Comparison of ENCODE assay signal across 8 cellular contexts in the genomic region with DNA sequence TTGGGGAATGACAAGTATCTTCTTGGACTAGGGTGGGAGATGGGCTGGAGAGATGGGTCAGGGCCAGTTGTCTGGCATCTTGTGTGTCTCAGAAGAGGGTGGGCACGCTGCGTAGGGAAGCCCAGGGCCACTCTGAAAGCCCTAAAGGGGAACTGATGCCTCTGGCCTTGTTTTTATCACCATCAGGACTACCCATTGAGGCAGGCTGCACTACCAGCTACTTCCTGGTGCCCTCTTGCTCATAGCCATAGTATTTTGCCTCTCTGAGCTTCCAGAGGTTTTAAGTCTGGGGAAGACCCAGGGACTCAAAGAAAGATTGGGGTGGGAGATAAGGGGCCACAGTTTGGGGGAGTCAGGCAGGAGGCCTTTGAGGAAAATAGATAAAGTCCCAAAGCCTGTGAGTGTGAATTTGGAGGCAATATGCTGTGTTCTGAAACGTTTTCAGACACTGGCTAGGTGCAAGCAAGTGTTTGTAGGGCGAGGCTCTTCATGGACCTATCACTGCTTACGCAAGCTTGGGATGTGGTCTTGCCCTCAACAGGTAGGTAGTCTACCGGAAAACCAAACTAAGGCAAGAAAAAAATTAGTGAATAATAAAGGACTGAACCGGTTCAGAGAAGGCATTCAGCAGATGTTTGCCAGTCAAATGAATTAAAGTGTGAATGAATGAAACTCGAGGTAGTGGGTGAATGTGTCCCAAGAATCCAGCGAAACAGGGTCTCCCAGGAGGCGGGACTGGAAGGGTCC. TPM values are rescaled to one million over a fixed set of nuclear protein-coding genes. Genes with fewer than 3 reads are reported as not detected.
A peak's percentile ranks its signal among the peaks of the same experiment; 100 is the strongest.
DNase-seq lines count a peak whose midpoint lies in the region; ATAC-seq and TF ChIP-seq lines count a peak whose summit lies in the region.

No MANE protein-coding gene starts in this region.

- ATAC-seq in activated T-cell treated with anti-CD3 and anti-CD28 coated beads, Interleukin-2, amount 50 U/mL, for 72 hours (replicated peaks in 1 of 2), result no peak
- no peak for ATAC-seq in activated naive CD8-positive, alpha-beta T cell treated with anti-CD3 and anti-CD28 coated beads, Interleukin-2, amount 50 U/mL, for 24 hours
- no peak for ATAC-seq in left lung
- ATAC-seq in HG02884 (IDR thresholded peaks at IDR 0.05; ENCODE audit: unreplicated experiment), result no peak
- no peak for ATAC-seq in GM18858 (IDR thresholded peaks at IDR 0.05; ENCODE audit: unreplicated experiment)

- H3K9me3 ChIP-seq in left lung, result no peaks in the 10 kb centered on the region
- H3K9me3 ChIP-seq in tibial nerve, result no peaks in the 10 kb centered on the region

- H3K27ac Mint-ChIP-seq in activated T-cell treated with anti-CD3 and anti-CD28 coated beads, Interleukin-2, amount 50 U/mL, for 72 hours, result no peak overlapping the region
- H3K27ac Mint-ChIP-seq in activated naive CD8-positive, alpha-beta T cell treated with anti-CD3 and anti-CD28 coated beads, Interleukin-2, amount 50 U/mL, for 24 hours, result no peak overlapping the region

- TF ChIP-seq EP300 in tibial nerve (IDR thresholded peaks at IDR 0.05), result no peak

- H3K27me3 Mint-ChIP-seq in activated T-cell treated with anti-CD3 and anti-CD28 coated beads, Interleukin-2, amount 50 U/mL, for 72 hours (ENCODE audit: low read depth), result peaks cover 56% of the 10 kb centered on the region
- H3K27me3 Mint-ChIP-seq in activated naive CD8-positive, alpha-beta T cell treated with anti-CD3 and anti-CD28 coated beads, Interleukin-2, amount 50 U/mL, for 24 hours, result peaks cover 44% of the 10 kb centered on the region

- no peaks in the 10 kb centered on the region for H3K9me3 Mint-ChIP-seq in activated T-cell treated with anti-CD3 and anti-CD28 coated beads, Interleukin-2, amount 50 U/mL, for 72 hours
- H3K9me3 Mint-ChIP-seq in activated naive CD8-positive, alpha-beta T cell treated with anti-CD3 and anti-CD28 coated beads, Interleukin-2, amount 50 U/mL, for 24 hours, result no peaks in the 10 kb centered on the region

- DNase-seq in activated T-cell treated with anti-CD3 and anti-CD28 coated beads, Interleukin-2, amount 50 U/mL, for 72 hours, result no peak
- no peak for DNase-seq in activated T-cell treated with anti-CD3 and anti-CD28 coated beads, Interleukin-2, amount 50 U/mL, for 1 hour
- no peak for DNase-seq in activated naive CD8-positive, alpha-beta T cell treated with anti-CD3 and anti-CD28 coated beads, Interleukin-2, amount 50 U/mL, for 24 hours
- DNase-seq in left lung (no peak), tibial nerve (ENCODE audit: low spot score in 2 of 2) (no peak), NCI-H2081 (lab: John Stamatoyannopoulos, UW) (no peak)

- H3K4me1 Mint-ChIP-seq in activated T-cell treated with anti-CD3 and anti-CD28 coated beads, Interleukin-2, amount 50 U/mL, for 72 hours (ENCODE audit: low read depth), result peaks cover 17% of the 10 kb centered on the region
- H3K4me1 Mint-ChIP-seq in activated naive CD8-positive, alpha-beta T cell treated with anti-CD3 and anti-CD28 coated beads, Interleukin-2, amount 50 U/mL, for 24 hours, result peaks cover 9% of the 10 kb centered on the region

- no peaks in the 10 kb centered on the region for H3K36me3 ChIP-seq in left lung
- no peaks in the 10 kb centered on the region for H3K36me3 ChIP-seq in tibial nerve

- no peaks in the 10 kb centered on the region for H3K36me3 Mint-ChIP-seq in activated T-cell treated with anti-CD3 and anti-CD28 coated beads, Interleukin-2, amount 50 U/mL, for 72 hours (ENCODE audit: insufficient read depth in 2 of 2)
- H3K36me3 Mint-ChIP-seq in activated naive CD8-positive, alpha-beta T cell treated with anti-CD3 and anti-CD28 coated beads, Interleukin-2, amount 50 U/mL, for 24 hours (ENCODE audit: low read depth), result no peaks in the 10 kb centered on the region

- 65 to 69% methylated on average over 10 of the region's 10 CpGs for WGBS in tibial nerve, 2 donors

- TF ChIP-seq CTCF in left lung (IDR thresholded peaks at IDR 0.05), result no peak
- TF ChIP-seq CTCF in tibial nerve (IDR thresholded peaks at IDR 0.05), result peak in 1 of 5 experiments; percentile 9

- TF ChIP-seq POLR2A in tibial nerve (IDR thresholded peaks at IDR 0.05), result no peak

- peak overlapping the region; percentile 55 to 58 for H3K4me3 ChIP-seq in left lung
- peak overlapping the region; percentile 36 to 82 (median 71) for H3K4me3 ChIP-seq in tibial nerve

- H3K4me3 Mint-ChIP-seq in activated T-cell treated with anti-CD3 and anti-CD28 coated beads, Interleukin-2, amount 50 U/mL, for 72 hours, result peak overlapping the region; percentile 61 to 88
- peak overlapping the region; percentile 55 for H3K4me3 Mint-ChIP-seq in activated naive CD8-positive, alpha-beta T cell treated with anti-CD3 and anti-CD28 coated beads, Interleukin-2, amount 50 U/mL, for 24 hours

- H3K27ac ChIP-seq in left lung (peak overlapping the region in 1 of 2 donors; percentile 59), tibial nerve (peak overlapping the region in 3 of 4 donors; percentile 73 to 89 (median 77))

- H3K4me1 ChIP-seq in left lung (peaks cover 5 to 12% of the 10 kb centered on the region in 2 donors), tibial nerve (peaks cover 0 to 52% (median 4%) of the 10 kb centered on the region in 4 donors)

- peaks cover 8 to 59% of the 10 kb centered on the region in 2 donors for H3K27me3 ChIP-seq in left lung
- H3K27me3 ChIP-seq in tibial nerve, result no peaks in the 10 kb centered on the region

- intact Hi-C loops in left lung (cut with DNase I), result no loop called here

RNA-seq across cellular contexts. Expression of gene ITGB3, which starts 0.7 kb away (rescaled TPM):
- total RNA-seq in activated T-cell treated with anti-CD3 and anti-CD28 coated beads, Interleukin-2, amount 50 U/mL, for 72 hours, result not detected
- total RNA-seq in left lung, result 10 to 100 TPM in 1 of 2 donors, 1 to 10 TPM in 1; 9.4 to 10.9 TPM
- total RNA-seq in tibial nerve, result 10 to 100 TPM; 17.5 to 26.7 (median 22.1) TPM

RNA-seq across cellular contexts. Expression of gene MYL4, which starts 43.8 kb away (rescaled TPM):
- total RNA-seq in activated T-cell treated with anti-CD3 and anti-CD28 coated beads, Interleukin-2, amount 50 U/mL, for 72 hours, result not detected
- total RNA-seq in left lung (1 to 10 TPM in 1 of 2 donors, under 1 TPM in 1; 0.99 to 1.3 TPM), tibial nerve (1 to 10 TPM in 1 of 4 donors, not detected in 3; 1.5 TPM)

Comparison
In these comparisons a context has a peak if more than half of its experiments do, and no peak if none do; other contexts are left out.
1. RNA of gene ITGB3, which starts 0.7 kb away (total RNA-seq): 17.5 to 26.7 TPM in tibial nerve and 9.4 to 10.9 TPM in left lung; not detected in activated T-cell treated with anti-CD3 and anti-CD28 coated beads, Interleukin-2, amount 50 U/mL, for 72 hours; every median in the first group is over 4 times any median in the second.